ENCODE assay signal across 10 cellular contexts in genomic region chr2:171541202-171541884, GRCh38. TPM values are rescaled to one million over a fixed set of nuclear protein-coding genes. Genes with fewer than 3 reads are reported as not detected.
DNase-seq lines count a peak whose midpoint lies in the region; ATAC-seq and TF ChIP-seq lines count a peak whose summit lies in the region.
"Had no signal": no experiment of that assay in that cellular context is flagged by ENCODE, and none has a peak within 500 bp of the region (broad histone marks: within the 10 kb centered on the region; RNA-seq: fewer than 3 reads in every experiment).

No MANE protein-coding gene starts in this region.

- intact Hi-C loops in naive thymus-derived CD4-positive, alpha-beta T cell (cut with micrococcal nuclease) = no loop called here

- no peak overlapping the region for H3K4me3 Mint-ChIP-seq in neural progenitor cell
- H3K4me3 Mint-ChIP-seq in naive thymus-derived CD4-positive, alpha-beta T cell = no peak overlapping the region
- H3K4me3 Mint-ChIP-seq: activated naive CD8-positive, alpha-beta T cell had no signal

- no peaks in the 10 kb centered on the region for H3F3A ChIP-seq in neural progenitor cell (ENCODE audit: low read depth)

- DNase-seq in activated CD4-positive, alpha-beta T cell treated with anti-CD3 and anti-CD28 coated beads for 48 hours = peak; percentile 33
- DNase-seq in activated CD4-positive, alpha-beta T cell treated with anti-CD3 and anti-CD28 coated beads, Interleukin-2, amount 50 U/mL, for 4 hours = no peak
- DNase-seq in LNCaP clone FGC (ENCODE audit: low read depth) = no peak
- DNase-seq in astrocyte of the spinal cord (ENCODE audit: low read depth, low spot score) = no peak
- DNase-seq in neural progenitor cell (ENCODE audit: low spot score) = no peak
- DNase-seq in naive thymus-derived CD4-positive, alpha-beta T cell = no peak
- no peak for DNase-seq in inferior parietal cortex (ENCODE audit: extremely low spot score)
- DNase-seq: stimulated activated CD4-positive, alpha-beta T cell treated with anti-CD3 and anti-CD28 coated beads, Interleukin-12 subunit alpha, Interleukin-12 subunit beta, amount 100 ng/mL, for 4 hours had no signal

- no peaks in the 10 kb centered on the region for H3K36me3 ChIP-seq in neural progenitor cell
- no peaks in the 10 kb centered on the region for H3K36me3 ChIP-seq in naive thymus-derived CD4-positive, alpha-beta T cell (ENCODE audit: control insufficient read depth in 2 of 3, insufficient read depth in 3 of 3, low read length in 3 of 3)

- H3K36me3 Mint-ChIP-seq in neural progenitor cell = no peaks in the 10 kb centered on the region
- H3K36me3 Mint-ChIP-seq in naive thymus-derived CD4-positive, alpha-beta T cell = no peaks in the 10 kb centered on the region

- H3K9me3 Mint-ChIP-seq in neural progenitor cell = no peaks in the 10 kb centered on the region
- H3K9me3 Mint-ChIP-seq in naive thymus-derived CD4-positive, alpha-beta T cell = no peaks in the 10 kb centered on the region

- TF ChIP-seq CTCF in LNCaP clone FGC (IDR thresholded peaks at IDR 0.05; ENCODE audit: control insufficient read depth, extremely low read depth, insufficient read depth) (peak; percentile 50), astrocyte of the spinal cord (IDR thresholded peaks at IDR 0.05; ENCODE audit: low read depth, low read length) (peak; percentile 42), neural progenitor cell (IDR thresholded peaks at IDR 0.05) (peak; percentile 42)

- H2AFZ ChIP-seq in neural progenitor cell (replicated peaks) = no peak overlapping the region

- POLR2A ChIA-PET in naive thymus-derived CD4-positive, alpha-beta T cell (lab: Charles Lee) = no interaction called here

- no peaks in the 10 kb centered on the region for H3K4me1 Mint-ChIP-seq in neural progenitor cell
- H3K4me1 Mint-ChIP-seq in naive thymus-derived CD4-positive, alpha-beta T cell = no peaks in the 10 kb centered on the region

- H3K9ac ChIP-seq in neural progenitor cell = no peak overlapping the region

- H3K79me2 ChIP-seq in neural progenitor cell (ENCODE audit: low read depth) = no peaks in the 10 kb centered on the region

- no peaks in the 10 kb centered on the region for H3K27me3 ChIP-seq in neural progenitor cell
- no peaks in the 10 kb centered on the region for H3K27me3 ChIP-seq in naive thymus-derived CD4-positive, alpha-beta T cell (ENCODE audit: control insufficient read depth in 2 of 2, insufficient read depth in 2 of 2, low read length in 2 of 2)

- H3K4me3 ChIP-seq in LNCaP clone FGC (ENCODE audit: low read depth, low read length) (no peak overlapping the region), astrocyte of the spinal cord (ENCODE audit: low read depth, low read length) (no peak overlapping the region), neural progenitor cell (no peak overlapping the region)
- no peak overlapping the region for H3K4me3 ChIP-seq in naive thymus-derived CD4-positive, alpha-beta T cell (ENCODE audit: low read length)

- H3K27me3 Mint-ChIP-seq in neural progenitor cell (ENCODE audit: insufficient read depth, low read depth) = no peaks in the 10 kb centered on the region
- H3K27me3 Mint-ChIP-seq in naive thymus-derived CD4-positive, alpha-beta T cell = peaks cover 6 to 25% (median 12%) of the 10 kb centered on the region in 5 donors

- CTCF ChIA-PET in naive thymus-derived CD4-positive, alpha-beta T cell (lab: Charles Lee) = no interaction called here

- H3K4me1 ChIP-seq in neural progenitor cell = no peaks in the 10 kb centered on the region
- H3K4me1 ChIP-seq in naive thymus-derived CD4-positive, alpha-beta T cell (ENCODE audit: control insufficient read depth in 2 of 2, insufficient read depth in 2 of 2, low read length in 2 of 2) = no peaks in the 10 kb centered on the region

- no peaks in the 10 kb centered on the region for H4K20me1 ChIP-seq in neural progenitor cell (ENCODE audit: low read depth)

- H3K27ac ChIP-seq in neural progenitor cell = no peak overlapping the region
- no peak overlapping the region for H3K27ac ChIP-seq in naive thymus-derived CD4-positive, alpha-beta T cell (ENCODE audit: low read depth, low read length)

- no peak overlapping the region for H3K27ac Mint-ChIP-seq in neural progenitor cell
- H3K27ac Mint-ChIP-seq in naive thymus-derived CD4-positive, alpha-beta T cell = no peak overlapping the region
- H3K27ac Mint-ChIP-seq: activated naive CD8-positive, alpha-beta T cell had no signal

- H3K9me3 ChIP-seq in neural progenitor cell (ENCODE audit: low read depth) = no peaks in the 10 kb centered on the region
- H3K9me3 ChIP-seq in naive thymus-derived CD4-positive, alpha-beta T cell (ENCODE audit: control insufficient read depth in 2 of 3, low read length in 3 of 3) = no peaks in the 10 kb centered on the region

- in situ Hi-C loops in astrocyte of the spinal cord (cut with HindIII; ENCODE audit: low sequenced_read_pairs) = no loop called here

- no peak overlapping the region for H3K4me2 ChIP-seq in neural progenitor cell

- ATAC-seq in naive thymus-derived CD4-positive, alpha-beta T cell = no peak
- ATAC-seq in GM18870 (IDR thresholded peaks at IDR 0.05; ENCODE audit: unreplicated experiment) = no peak

RNA-seq across cellular contexts. Expression of gene CYBRD1, which starts 19.1 kb away (rescaled TPM):
- 5.8 and 11.1 TPM in 2 replicates for total RNA-seq in neural progenitor cell (ENCODE audit: low replicate concordance)
- 10 to 100 TPM in 1 of 5 experiments, 1 to 10 TPM in 2, under 1 TPM in 2; 0.46 to 11.1 (median 1.8) TPM for total RNA-seq in naive thymus-derived CD4-positive, alpha-beta T cell
- polyA plus RNA-seq in naive thymus-derived CD4-positive, alpha-beta T cell = under 1 TPM in 1 of 2 donors, not detected in 1; 0.12 TPM
